In the genomic region with DNA sequence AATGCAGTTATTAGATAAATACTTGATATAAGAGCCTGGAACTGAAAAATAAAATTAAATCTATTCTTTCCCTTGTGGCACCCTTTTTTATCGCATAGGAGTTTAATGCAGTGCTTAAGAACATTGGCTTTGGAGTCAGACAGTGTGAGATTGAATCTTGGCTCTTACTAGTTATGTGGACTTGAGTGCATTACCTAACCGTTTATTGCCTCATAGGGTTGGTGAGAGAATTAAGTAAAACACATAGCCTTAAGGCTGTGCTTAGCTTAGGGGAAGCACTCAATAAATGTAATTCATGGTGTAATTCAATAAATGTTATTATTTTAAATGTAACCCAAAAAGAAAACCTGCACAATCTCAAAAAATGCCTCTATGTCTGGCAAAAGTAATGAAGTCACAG, we compare ENCODE assay signal across 8 cellular contexts. TPM values are rescaled to one million over a fixed set of nuclear protein-coding genes. Genes with fewer than 3 reads are reported as not detected.
DNase-seq lines count a peak whose midpoint lies in the region; ATAC-seq and TF ChIP-seq lines count a peak whose summit lies in the region.

No MANE protein-coding gene starts in this region.

- peaks cover 8% of the 10 kb centered on the region for H3K36me3 ChIP-seq in MG63
- no peaks in the 10 kb centered on the region for H3K36me3 ChIP-seq in ascending aorta
- peaks cover 0 to 4% (median 0%) of the 10 kb centered on the region in 3 experiments for H3K36me3 ChIP-seq in naive thymus-derived CD4-positive, alpha-beta T cell (ENCODE audit: control insufficient read depth in 2 of 3, insufficient read depth in 3 of 3, low read length in 3 of 3)
- H3K36me3 ChIP-seq in right atrium auricular region: no peaks in the 10 kb centered on the region

- H3K27ac Mint-ChIP-seq in naive thymus-derived CD4-positive, alpha-beta T cell: peak overlapping the region; percentile 89 to 100 (median 95)

- peak overlapping the region; percentile 96 to 100 (median 98) for H3K4me3 Mint-ChIP-seq in naive thymus-derived CD4-positive, alpha-beta T cell

- H3K36me3 Mint-ChIP-seq in naive thymus-derived CD4-positive, alpha-beta T cell: peaks cover 0 to 21% (median 7%) of the 10 kb centered on the region in 5 donors

- H3K27ac ChIP-seq in ascending aorta: peak overlapping the region; percentile 92 to 98
- H3K27ac ChIP-seq in naive thymus-derived CD4-positive, alpha-beta T cell (ENCODE audit: low read depth, low read length): peak overlapping the region; percentile 96
- peak overlapping the region in 1 of 2 donors; percentile 97 for H3K27ac ChIP-seq in right atrium auricular region

- CTCF ChIA-PET in naive thymus-derived CD4-positive, alpha-beta T cell (lab: Charles Lee): interaction anchor here (0.6 to 10.6 kb wide), 10 partner anchors 13 to 253 kb away, joined by 3 to 440 read pairs (median 4); no protein-coding TSS in a partner anchor

- H3K4me3 ChIP-seq in MG63 (peak overlapping the region; percentile 75), ascending aorta (peak overlapping the region; percentile 83 to 89), right atrium auricular region (no peak overlapping the region)
- peak overlapping the region; percentile 79 for H3K4me3 ChIP-seq in naive thymus-derived CD4-positive, alpha-beta T cell (ENCODE audit: low read length)

- peaks cover 0 to 6% (median 0%) of the 10 kb centered on the region in 11 donors for H3K9me3 Mint-ChIP-seq in naive thymus-derived CD4-positive, alpha-beta T cell

- peaks cover 28 to 50% (median 38%) of the 10 kb centered on the region in 7 donors for H3K4me1 Mint-ChIP-seq in naive thymus-derived CD4-positive, alpha-beta T cell

- peaks cover 0 to 24% of the 10 kb centered on the region in 2 donors for H3K4me1 ChIP-seq in ascending aorta
- peaks cover 32% of the 10 kb centered on the region in 2 donors for H3K4me1 ChIP-seq in naive thymus-derived CD4-positive, alpha-beta T cell (ENCODE audit: control insufficient read depth in 2 of 2, insufficient read depth in 2 of 2, low read length in 2 of 2)
- peaks cover 0 to 27% of the 10 kb centered on the region in 2 donors for H3K4me1 ChIP-seq in right atrium auricular region

- H3K27me3 ChIP-seq in MG63 (no peaks in the 10 kb centered on the region), ascending aorta (no peaks in the 10 kb centered on the region), right atrium auricular region (no peaks in the 10 kb centered on the region)
- H3K27me3 ChIP-seq in naive thymus-derived CD4-positive, alpha-beta T cell (ENCODE audit: control insufficient read depth in 2 of 2, insufficient read depth in 2 of 2, low read length in 2 of 2): no peaks in the 10 kb centered on the region

- DNase-seq in CD1c-positive myeloid dendritic cell (ENCODE audit: extremely low spot score) (peak; percentile 53), MG63 (no peak), ascending aorta (ENCODE audit: low spot score in 2 of 2) (no peak), foreskin melanocyte (no peak), HPDE6-E6E7 (ENCODE audit: extremely low spot score) (no peak), cardiac septum (ENCODE audit: low spot score) (no peak), right atrium auricular region (ENCODE audit: low spot score) (no peak)
- DNase-seq in naive thymus-derived CD4-positive, alpha-beta T cell: peak in 5 of 9 donors; percentile 28 to 36 (median 32)

- POLR2A ChIA-PET in naive thymus-derived CD4-positive, alpha-beta T cell (lab: Charles Lee): interaction anchor here (0.6 to 7.8 kb wide), 19 partner anchors 10 to 561 kb away, joined by 3 to 185 read pairs (median 5); no protein-coding TSS in a partner anchor

- no peak for TF ChIP-seq CTCF in ascending aorta (IDR thresholded peaks at IDR 0.05)
- TF ChIP-seq CTCF in right atrium auricular region (IDR thresholded peaks at IDR 0.05): no peak

- intact Hi-C loops in ascending aorta (cut with DNase I) (loop anchor here (10.0 kb wide), 1 partner anchor 651 kb away; a partner anchor contains a TSS), cardiac septum (cut with DNase I) (no loop called here)
- intact Hi-C loops in naive thymus-derived CD4-positive, alpha-beta T cell (cut with micrococcal nuclease): loop anchor here in 1 of 2 donors (1.0 kb wide), 1 partner anchor 9 kb away; no protein-coding TSS in a partner anchor

- H3K27me3 Mint-ChIP-seq in naive thymus-derived CD4-positive, alpha-beta T cell: peaks cover 0 to 22% (median 6%) of the 10 kb centered on the region in 5 donors

- ATAC-seq in naive thymus-derived CD4-positive, alpha-beta T cell: no peak

- H3K9me3 ChIP-seq in MG63: no peaks in the 10 kb centered on the region
- no peaks in the 10 kb centered on the region for H3K9me3 ChIP-seq in ascending aorta
- H3K9me3 ChIP-seq in naive thymus-derived CD4-positive, alpha-beta T cell (ENCODE audit: control insufficient read depth in 2 of 3, low read length in 3 of 3): no peaks in the 10 kb centered on the region
- H3K9me3 ChIP-seq in right atrium auricular region: no peaks in the 10 kb centered on the region

RNA-seq across cellular contexts. Expression of a gene that starts 2.6 kb away (rescaled TPM):
- total RNA-seq in MG63 (2014; rRNA removed; shearing (Covaris generic); ENCODE audit: low replicate concordance): 74.9 and 111 TPM in 2 replicates
- total RNA-seq in ascending aorta: 9.6 TPM
- total RNA-seq in naive thymus-derived CD4-positive, alpha-beta T cell: 100 to 1,000 TPM in 2 of 5 experiments, 10 to 100 TPM in 3; 71.3 to 132 (median 95.8) TPM
- polyA plus RNA-seq in naive thymus-derived CD4-positive, alpha-beta T cell: 100 to 1,000 TPM; 199 to 292 TPM
- 40.3 TPM for total RNA-seq in cardiac septum
- 10 to 100 TPM; 15.6 to 25.9 TPM for total RNA-seq in right atrium auricular region

Comparison
In these comparisons a context has a peak if more than half of its experiments do, and no peak if none do; other contexts are left out.
1. DNase-seq: peak in CD1c-positive myeloid dendritic cell (single experiment) and naive thymus-derived CD4-positive, alpha-beta T cell (5 of 9); none in MG63 (single experiment), ascending aorta (0 of 2), foreskin melanocyte (single experiment), HPDE6-E6E7 (single experiment), cardiac septum (single experiment) and right atrium auricular region (single experiment).
2. H3K4me3 ChIP-seq: peak in MG63 (single experiment), ascending aorta (2 of 2) and naive thymus-derived CD4-positive, alpha-beta T cell (single experiment); none in right atrium auricular region (0 of 2).